8 cellular contexts compared by ENCODE assay signal in the genomic region with DNA sequence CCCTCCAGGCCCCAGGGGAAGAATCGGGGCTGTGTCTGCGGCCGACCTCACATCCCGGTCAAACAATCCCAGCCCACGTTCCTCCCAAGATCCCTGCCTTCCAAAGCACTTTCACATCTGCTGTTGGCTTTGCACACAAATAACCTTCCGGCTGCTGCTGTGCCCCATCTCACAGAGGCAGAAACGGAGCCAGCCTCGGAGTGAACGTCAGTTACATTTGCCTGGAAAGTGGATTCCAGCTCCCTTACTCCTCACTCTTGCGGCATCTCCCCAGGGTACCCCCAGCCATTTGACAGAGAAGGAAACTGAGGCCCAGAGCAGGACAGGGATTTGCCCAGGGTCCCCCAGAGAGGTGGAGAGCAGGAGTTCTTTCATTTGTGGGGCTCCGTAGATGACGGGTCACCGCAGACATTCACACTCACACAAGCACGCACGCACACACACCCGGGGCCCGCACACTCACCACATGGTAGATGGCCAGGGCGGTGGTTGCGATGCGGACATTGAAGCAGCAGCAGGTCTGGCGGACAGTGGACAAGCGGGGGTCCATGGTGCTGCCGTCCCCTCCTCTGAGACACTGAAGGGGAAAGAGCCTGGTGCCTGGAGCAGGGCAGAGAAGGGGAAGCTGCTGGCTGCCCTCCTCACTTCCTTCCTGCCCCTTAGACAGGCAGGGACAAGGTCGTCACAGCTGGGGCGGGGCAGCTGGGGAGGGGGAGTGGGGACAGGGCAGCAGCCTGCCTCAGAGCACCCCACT. TPM values are rescaled to one million over a fixed set of nuclear protein-coding genes. Genes with fewer than 3 reads are reported as not detected.
DNase-seq lines count a peak whose midpoint lies in the region; ATAC-seq and TF ChIP-seq lines count a peak whose summit lies in the region.

Gene LAPTM5 (minus strand): TSS at position 579 of the 754 bp plus-strand sequence. CDS start 29 bp downstream, at position 550.

- H3K9ac ChIP-seq in IMR-90 (ENCODE audit: low read depth, low read length): no peak within 1 kb of the TSS

- H3K4me1 ChIP-seq in IMR-90 (ENCODE audit: control insufficient read depth, insufficient read depth, low read length): peaks cover 6% of the 10 kb centered on the region
- H3K4me1 ChIP-seq in vagina: no peaks in the 10 kb centered on the region

- CTCF ChIA-PET in IMR-90 (lab: Yijun Ruan, JAX): interaction anchor here (0.5 kb wide), 1 partner anchor 1929 kb away, joined by 3 read pairs; no protein-coding TSS in a partner anchor

- H3K4me3 ChIP-seq in IMR-90 (ENCODE audit: insufficient read depth, low read depth, low read length) (no peak within 1 kb of the TSS), vagina (peak within 1 kb of the TSS; percentile 33 to 34)

- H3K27ac ChIP-seq in IMR-90 (ENCODE audit: insufficient read depth, low read length): no peak within 1 kb of the TSS
- H3K27ac ChIP-seq in vagina: peak within 1 kb of the TSS; percentile 60

- H3K23ac ChIP-seq in IMR-90 (ENCODE audit: low read depth, low read length): no peak within 1 kb of the TSS

- no peak within 1 kb of the TSS for H4K8ac ChIP-seq in IMR-90 (ENCODE audit: low read depth in 2 of 2, low read length in 2 of 2)

- no peak within 1 kb of the TSS for H4K5ac ChIP-seq in IMR-90 (ENCODE audit: low read depth, low read length)

- intact Hi-C loops in IMR-90 (cut with micrococcal nuclease) (no loop called here), vagina (cut with DNase I) (no loop called here)

- 0 out of 3 replicates have a peak within 1 kb of the TSS, but pooled peaks have one; percentile 9 for H2BK15ac ChIP-seq in IMR-90 (ENCODE audit: low read depth, low read length)

- 0 out of 2 replicates have a peak within 1 kb of the TSS, but pooled peaks have one; percentile 1 for H4K91ac ChIP-seq in IMR-90 (ENCODE audit: insufficient read depth, low read depth, low read length)

- POLR2A ChIA-PET in IMR-90 (lab: Charles Lee; ENCODE audit: unreplicated experiment): no interaction called here

- no peaks in the 10 kb centered on the region for H3K36me3 ChIP-seq in IMR-90 (ENCODE audit: control insufficient read depth, insufficient read depth, low read length)
- H3K36me3 ChIP-seq in vagina: no peaks in the 10 kb centered on the region

- H3K18ac ChIP-seq in IMR-90 (ENCODE audit: low read depth, low read length): no peak within 1 kb of the TSS

- peak within 1 kb of the TSS; percentile 2 for H2BK120ac ChIP-seq in IMR-90 (ENCODE audit: low read depth, low read length)

- H3K4me2 ChIP-seq in IMR-90 (ENCODE audit: low read depth, low read length): no peak within 1 kb of the TSS

- H2BK5ac ChIP-seq in IMR-90 (ENCODE audit: low read depth, low read length, poor library complexity, severe bottlenecking): no peak within 1 kb of the TSS

- 94% methylated on average over 11 of the region's 25 CpGs; no CpG with 5 or more reads in 1 of the 2 experiments for WGBS in IMR-90 (ENCODE audit: extremely low coverage in 2 of 2, insufficient read length in 1 of 2), 2 experiments

- in situ Hi-C loops in IMR-90 (cut with MboI; ENCODE audit: low sequenced_read_pairs): no loop called here

- H3K9me1 ChIP-seq in IMR-90 (ENCODE audit: insufficient read depth, low read length): peaks cover 7% of the 10 kb centered on the region; the same call in 1 of the 2 replicates

- DNase-seq in IMR-90 (no peak), dermis microvascular lymphatic vessel endothelial cell (ENCODE audit: low read depth in 2 of 2) (peak in 1 of 2 donors; percentile 48), myocyte (ENCODE audit: low read depth) (peak; percentile 90), vagina (ENCODE audit: extremely low spot score in 2 of 2) (no peak), DMS53 treated with DMSO at 0.1 percent for 48 hours (lab: John Stamatoyannopoulos, UW; ENCODE audit: unreplicated experiment) (no peak), HT-29 (ENCODE audit: low spot score) (no peak)
- peak in 3 of 4 experiments; percentile 30 to 40 (median 38) for DNase-seq in activated CD4-positive, CD25-positive, alpha-beta regulatory T cell (lab: John Stamatoyannopoulos, UW)

- BruUV-seq in IMR-90 (replicated peaks; lab: Mats Ljungman, UMichigan): no TSS peak

- H3K9me3 ChIP-seq in IMR-90 (ENCODE audit: control insufficient read depth, insufficient read depth, low read length) (no peaks in the 10 kb centered on the region; the same call in 1 of the 2 replicates), vagina (no peaks in the 10 kb centered on the region)

- TF ChIP-seq CTCF in IMR-90 (conservative IDR thresholded peaks at IDR 0.05; ENCODE audit: low read depth, low read length): no peak
- TF ChIP-seq CTCF in vagina (IDR thresholded peaks at IDR 0.05): no peak

- no peak within 1 kb of the TSS for H3K56ac ChIP-seq in IMR-90 (ENCODE audit: extremely low read depth, insufficient read depth, low read length)

- H2AFZ ChIP-seq in IMR-90 (replicated peaks; ENCODE audit: low read length, poor library complexity): peak within 1 kb of the TSS; percentile 74

- H3K79me1 ChIP-seq in IMR-90 (ENCODE audit: low read depth in 1 of 2, low read length in 2 of 2): no peaks in the 10 kb centered on the region

- peak within 1 kb of the TSS; percentile 70 for H2AK9ac ChIP-seq in IMR-90 (replicated peaks; ENCODE audit: low read depth, low read length, poor library complexity)

- no peak for TF ChIP-seq RAD21 in IMR-90 (IDR thresholded peaks at IDR 0.05; ENCODE audit: low read length)

- peak within 1 kb of the TSS; percentile 65; the same call in 1 of the 2 replicates for H2AK5ac ChIP-seq in IMR-90 (ENCODE audit: low read depth, low read length)

- H3K27me3 ChIP-seq in IMR-90 (ENCODE audit: control insufficient read depth, insufficient read depth, low read length) (peaks cover 9% of the 10 kb centered on the region), vagina (no peaks in the 10 kb centered on the region)

- dilution Hi-C loops in IMR-90 (cut with HindIII; ENCODE audit: low sequenced_read_pairs, unreplicated experiment): no loop called here

- H3K4ac ChIP-seq in IMR-90 (ENCODE audit: low read depth, low read length): peak within 1 kb of the TSS; percentile 53

- no peaks in the 10 kb centered on the region; the same call in 1 of the 2 replicates for H4K20me1 ChIP-seq in IMR-90 (ENCODE audit: insufficient read depth, low read length)

- ATAC-seq in IMR-90 (ENCODE audit: low read depth): no peak
- ATAC-seq in GM18873 (IDR thresholded peaks at IDR 0.05; ENCODE audit: low FRiP score, unreplicated experiment): no peak

- TF ChIP-seq POLR2A in IMR-90 (IDR thresholded peaks at IDR 0.05; ENCODE audit: low read depth, low read length) (no peak), vagina (IDR thresholded peaks at IDR 0.05) (no peak)

- no peak within 1 kb of the TSS for H3K14ac ChIP-seq in IMR-90 (replicated peaks; ENCODE audit: low read depth, low read length)

- H2BK20ac ChIP-seq in IMR-90 (ENCODE audit: low read depth, low read length): no peak within 1 kb of the TSS

TF ChIP-seq in IMR-90, 13 proteins besides CTCF, POLR2A, EP300 and RAD21:
- TF ChIP-seq MAFK (IDR thresholded peaks at IDR 0.05; ENCODE audit: low read depth, low read length) (no peak), BHLHE40 (IDR thresholded peaks at IDR 0.05; ENCODE audit: low read depth, low read length) (no peak), MAZ (IDR thresholded peaks at IDR 0.05; ENCODE audit: borderline replicate concordance, low read depth, low read length) (no peak), CHD1 (IDR thresholded peaks at IDR 0.05; ENCODE audit: low read depth, low read length) (no peak), FOS (IDR thresholded peaks at IDR 0.05; ENCODE audit: low read depth, low read length) (no peak), CEBPB (IDR thresholded peaks at IDR 0.05; ENCODE audit: low read depth, low read length) (no peak)

RNA-seq across cellular contexts. Expression of gene LAPTM5, which starts in this region (rescaled TPM):
- under 0.01 TPM in 1 of 2 replicates, not detected in the other for total RNA-seq in IMR-90 (2012; rRNA removed)
- 0.09 TPM in 2 replicates for polyA plus RNA-seq in IMR-90 (2012; rRNA removed)
- polyA plus RNA-seq in IMR-90 (2012; cell fraction: cytosol; rRNA removed): 0.12 TPM in 1 of 2 replicates, not detected in the other
- 0.07 and 0.16 TPM in 2 replicates for polyA plus RNA-seq in IMR-90 (2012; cell fraction: nucleus; rRNA removed; ENCODE audit: low replicate concordance)
- 28.6 and 69.4 TPM in 2 replicates for total RNA-seq in dermis microvascular lymphatic vessel endothelial cell
- total RNA-seq in myocyte: 0.62 and 0.78 TPM in 2 replicates
- 1.3 TPM for polyA plus RNA-seq in myocyte (2012)
- 39.8 TPM for total RNA-seq in vagina
- 0.08 TPM in 1 of 2 replicates, not detected in the other for total RNA-seq in HT-29 (2014; rRNA removed; shearing (Covaris generic))

Comparison
In these comparisons a context has a peak if more than half of its experiments do, and no peak if none do; other contexts are left out.
1. RNA of gene LAPTM5 (total RNA-seq): 39.8 TPM in vagina (single experiment) and 28.6 to 69.4 TPM in dermis microvascular lymphatic vessel endothelial cell; 0.62 to 0.78 TPM in myocyte, 0.08 TPM in HT-29 and under 0.01 TPM in IMR-90; every median in the first group is over 10 times any median in the second.
2. DNase-seq: peak in activated CD4-positive, CD25-positive, alpha-beta regulatory T cell (3 of 4) and myocyte (single experiment); none in IMR-90 (single experiment), vagina (0 of 2), DMS53 treated with DMSO at 0.1 percent for 48 hours (single experiment) and HT-29 (single experiment).